ENCODE assay signal across 9 cellular contexts in the genomic region with DNA sequence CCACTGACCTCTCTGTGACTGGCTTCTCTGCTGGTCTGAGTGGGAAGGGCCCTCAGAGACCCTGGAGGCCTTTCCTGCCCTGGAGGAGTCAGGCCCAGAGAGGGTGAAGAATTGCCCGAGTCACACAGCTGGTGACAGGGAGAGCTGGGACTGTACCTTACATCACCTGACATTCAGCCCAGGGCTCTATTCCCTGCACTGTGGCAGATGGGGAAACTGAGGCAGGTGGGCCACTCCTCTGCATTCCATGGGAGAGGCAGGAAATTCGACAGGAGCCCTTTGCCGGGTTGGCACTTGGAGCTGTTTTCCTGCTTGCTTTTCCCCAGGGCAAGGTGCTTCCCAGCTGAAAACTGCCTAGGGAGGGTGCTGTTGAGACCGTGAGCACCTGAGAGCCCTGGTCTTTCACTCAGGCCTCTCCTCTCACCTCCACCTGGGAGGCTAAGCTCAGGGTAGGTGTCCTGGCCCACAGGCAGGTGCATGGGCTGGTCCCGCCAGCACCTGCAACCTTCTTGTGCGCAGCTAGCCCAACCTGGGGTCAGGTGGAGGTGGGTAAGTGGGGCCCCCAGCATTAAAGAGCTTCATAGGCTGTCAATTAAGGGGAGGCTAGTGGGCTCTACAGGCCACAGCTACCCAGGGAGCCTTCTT. TPM values are rescaled to one million over a fixed set of nuclear protein-coding genes. Genes with fewer than 3 reads are reported as not detected.
DNase-seq lines count a peak whose midpoint lies in the region; ATAC-seq and TF ChIP-seq lines count a peak whose summit lies in the region.
"Had no signal": no experiment of that assay in that cellular context is flagged by ENCODE, and none has a peak within 500 bp of the region (broad histone marks: within the 10 kb centered on the region; RNA-seq: fewer than 3 reads in every experiment).

No MANE protein-coding gene starts in this region.

- intact Hi-C loops in spleen (cut with DNase I; ENCODE audit: low total_unique reads), result no loop called here

- peak overlapping the region; percentile 59 for H3K4me3 ChIP-seq in effector memory CD4-positive, alpha-beta T cell (ENCODE audit: insufficient read depth, low read depth, low read length, poor library complexity, severe bottlenecking)
- H3K4me3 ChIP-seq in spleen, result peak overlapping the region; percentile 27 to 72 (median 42)

- DNase-seq in effector memory CD4-positive, alpha-beta T cell, result no peak
- DNase-seq in spleen, result peak; percentile 82
- no peak for DNase-seq in retina
- DNase-seq in DMS114 treated with DMSO at 0.1 percent for 48 hours (lab: John Stamatoyannopoulos, UW; ENCODE audit: unreplicated experiment), result no peak
- no peak for DNase-seq in cortex of kidney (lab: John Stamatoyannopoulos, UW)
- DNase-seq: NCI-H446 treated with DMSO at 0.1 percent for 48 hours had no signal

- H3K9me3 ChIP-seq in KOPT-K1 (ENCODE audit: insufficient read depth, low read length, poor library complexity, severe bottlenecking) (no peaks in the 10 kb centered on the region), spleen (no peaks in the 10 kb centered on the region)
- H3K9me3 ChIP-seq in effector memory CD4-positive, alpha-beta T cell (ENCODE audit: control insufficient read depth, low read length), result no peaks in the 10 kb centered on the region

- no peaks in the 10 kb centered on the region; the same call in 1 of the 2 replicates for H3K36me3 ChIP-seq in KOPT-K1 (ENCODE audit: insufficient read depth, low read length)
- H3K36me3 ChIP-seq in effector memory CD4-positive, alpha-beta T cell (ENCODE audit: control insufficient read depth, insufficient read depth, low read length), result peaks cover 7% of the 10 kb centered on the region
- peaks cover 0 to 11% (median 0%) of the 10 kb centered on the region in 6 donors for H3K36me3 ChIP-seq in spleen

- H3K27ac ChIP-seq in KOPT-K1 (ENCODE audit: low read depth, low read length, poor library complexity, severe bottlenecking) (peak overlapping the region; percentile 86), spleen (peak overlapping the region; percentile 90 to 98 (median 92))
- H3K27ac ChIP-seq in effector memory CD4-positive, alpha-beta T cell (ENCODE audit: insufficient read depth, low read length, poor library complexity, severe bottlenecking), result peak overlapping the region; percentile 95

- peak; percentile 1 for ATAC-seq in GM18517 (IDR thresholded peaks at IDR 0.05; ENCODE audit: unreplicated experiment)
- ATAC-seq in GM18858 (IDR thresholded peaks at IDR 0.05; ENCODE audit: unreplicated experiment), result no peak

- WGBS in spleen, 5 donors, result 53 to 65% (median 58%) methylated on average over 2 to 6 of the region's 6 CpGs

- H3K4me1 ChIP-seq in effector memory CD4-positive, alpha-beta T cell (ENCODE audit: control insufficient read depth, insufficient read depth, low read length, poor library complexity, severe bottlenecking), result peaks cover 81% of the 10 kb centered on the region
- H3K4me1 ChIP-seq in spleen, result peaks cover 64 to 100% (median 99%) of the 10 kb centered on the region in 6 donors

- TF ChIP-seq POLR2A in spleen (IDR thresholded peaks at IDR 0.05), result no peak

- TF ChIP-seq CTCF in spleen (IDR thresholded peaks at IDR 0.05 in 8 of 11, conservative IDR thresholded peaks at IDR 0.05 in 3 of 11), result no peak

- H3K27me3 ChIP-seq in effector memory CD4-positive, alpha-beta T cell (replicated peaks; ENCODE audit: control insufficient read depth, insufficient read depth, low read length, poor library complexity, severe bottlenecking), result no peaks in the 10 kb centered on the region
- H3K27me3 ChIP-seq in spleen (replicated peaks in 1 of 7), result no peaks in the 10 kb centered on the region

RNA-seq across cellular contexts. Expression of a gene that starts 8.5 kb away (rescaled TPM):
- 100 to 1,000 TPM in 5 of 7 donors, 10 to 100 TPM in 2; 68.6 to 158 (median 126) TPM for total RNA-seq in spleen
- polyA plus RNA-seq in spleen, result 10 to 100 TPM in 2 of 3 donors, 1 to 10 TPM in 1; 9.8 to 32.3 (median 16.3) TPM
